ENCODE assay signal across 13 cellular contexts in genomic region chr11:120956710-120957500, GRCh38.
A peak's percentile ranks its signal among the peaks of the same experiment; 100 is the strongest.
DNase-seq lines count a peak whose midpoint lies in the region; ATAC-seq and TF ChIP-seq lines count a peak whose summit lies in the region.
"Had no signal": no experiment of that assay in that cellular context is flagged by ENCODE, and none has a peak within 500 bp of the region (broad histone marks: within the 10 kb centered on the region; RNA-seq: fewer than 3 reads in every experiment).

No MANE protein-coding gene starts in this region.

- no peak overlapping the region for H3K4me3 ChIP-seq in Jurkat, Clone E6-1 (ENCODE audit: low read length)
- H3K4me3 ChIP-seq: coronary artery, stomach had no signal

- CTCF ChIA-PET in activated CD4-positive, alpha-beta T cell treated with anti-CD3 and anti-CD28 coated beads for 36 hours (lab: Charles Lee) = interaction anchor here (1.1 kb wide), 1 partner anchor 9 kb away, joined by 4 read pairs; no protein-coding TSS in a partner anchor
- CTCF ChIA-PET in Calu3 (lab: Charles Lee) = no interaction called here

- H3K4me1 Mint-ChIP-seq in activated CD4-positive, alpha-beta T cell treated with anti-CD3 and anti-CD28 coated beads for 36 hours = peaks cover 19% of the 10 kb centered on the region
- peaks cover 6% of the 10 kb centered on the region for H3K4me1 Mint-ChIP-seq in activated T-helper 2 cell treated with anti-CD3 and anti-CD28 coated beads, Interferon-gamma antibody, Interleukin-2, Interleukin-4, amounts not matched to agents 10 μg/mL and 5 μg/mL and 100 μg/mL, durations not matched to agents 14 hours and 24 hours and 36 hours (ENCODE audit: low read depth)
- peaks cover 15% of the 10 kb centered on the region for H3K4me1 Mint-ChIP-seq in memory B cell
- H3K4me1 Mint-ChIP-seq in Calu3 (ENCODE audit: low read depth, unreplicated experiment) = no peaks in the 10 kb centered on the region

- peak overlapping the region; percentile 72 for H3K27ac Mint-ChIP-seq in activated CD4-positive, alpha-beta T cell treated with anti-CD3 and anti-CD28 coated beads for 36 hours
- H3K27ac Mint-ChIP-seq in activated T-helper 2 cell treated with anti-CD3 and anti-CD28 coated beads, Interferon-gamma antibody, Interleukin-2, Interleukin-4, amounts not matched to agents 10 μg/mL and 5 μg/mL and 100 μg/mL, durations not matched to agents 14 hours and 24 hours and 36 hours = peak overlapping the region; percentile 9
- H3K27ac Mint-ChIP-seq in memory B cell (peak overlapping the region; percentile 68), Calu3 (ENCODE audit: unreplicated experiment) (no peak overlapping the region)

- H3K9me3 Mint-ChIP-seq in activated CD4-positive, alpha-beta T cell treated with anti-CD3 and anti-CD28 coated beads for 36 hours (ENCODE audit: low read depth) = no peaks in the 10 kb centered on the region
- no peaks in the 10 kb centered on the region for H3K9me3 Mint-ChIP-seq in activated T-helper 2 cell treated with anti-CD3 and anti-CD28 coated beads, Interferon-gamma antibody, Interleukin-2, Interleukin-4, amounts not matched to agents 10 μg/mL and 5 μg/mL and 100 μg/mL, durations not matched to agents 14 hours and 24 hours and 36 hours
- no peaks in the 10 kb centered on the region for H3K9me3 Mint-ChIP-seq in memory B cell
- H3K9me3 Mint-ChIP-seq in Calu3 (ENCODE audit: low read depth, unreplicated experiment) = no peaks in the 10 kb centered on the region

- no TSS peak for BruUV-seq in Calu3 (replicated peaks; lab: Mats Ljungman, UMichigan)

- H3K27me3 Mint-ChIP-seq in activated CD4-positive, alpha-beta T cell treated with anti-CD3 and anti-CD28 coated beads for 36 hours = peaks cover 2% of the 10 kb centered on the region
- peaks cover 3% of the 10 kb centered on the region for H3K27me3 Mint-ChIP-seq in activated T-helper 2 cell treated with anti-CD3 and anti-CD28 coated beads, Interferon-gamma antibody, Interleukin-2, Interleukin-4, amounts not matched to agents 10 μg/mL and 5 μg/mL and 100 μg/mL, durations not matched to agents 14 hours and 24 hours and 36 hours (ENCODE audit: low read depth)
- peaks cover 4% of the 10 kb centered on the region for H3K27me3 Mint-ChIP-seq in memory B cell
- H3K27me3 Mint-ChIP-seq in Calu3 (ENCODE audit: unreplicated experiment) = peaks cover 31% of the 10 kb centered on the region

- POLR2A ChIA-PET in activated CD4-positive, alpha-beta T cell treated with anti-CD3 and anti-CD28 coated beads for 36 hours (lab: Charles Lee) = no interaction called here

- no peak for TF ChIP-seq CTCF in Calu3 (IDR thresholded peaks at IDR 0.05; ENCODE audit: unreplicated experiment)

- no peak overlapping the region for H3K4me3 Mint-ChIP-seq in activated CD4-positive, alpha-beta T cell treated with anti-CD3 and anti-CD28 coated beads for 36 hours
- no peak overlapping the region for H3K4me3 Mint-ChIP-seq in activated T-helper 2 cell treated with anti-CD3 and anti-CD28 coated beads, Interferon-gamma antibody, Interleukin-2, Interleukin-4, amounts not matched to agents 10 μg/mL and 5 μg/mL and 100 μg/mL, durations not matched to agents 14 hours and 24 hours and 36 hours (ENCODE audit: low read depth)
- no peak overlapping the region for H3K4me3 Mint-ChIP-seq in memory B cell
- no peak overlapping the region for H3K4me3 Mint-ChIP-seq in Calu3 (ENCODE audit: low read depth, unreplicated experiment)

- intact Hi-C loops in activated CD4-positive, alpha-beta T cell treated with anti-CD3 and anti-CD28 coated beads for 36 hours (cut with DNase I, micrococcal nuclease) = no loop called here
- intact Hi-C loops in activated T-helper 2 cell treated with anti-CD3 and anti-CD28 coated beads, Interferon-gamma antibody, Interleukin-2, Interleukin-4, amounts not matched to agents 10 μg/mL and 5 μg/mL and 100 μg/mL, durations not matched to agents 14 hours and 24 hours and 36 hours (cut with micrococcal nuclease) = no loop called here
- intact Hi-C loops in Calu3 (cut with micrococcal nuclease; ENCODE audit: unreplicated experiment) = loop anchor here (10.0 kb wide), 1 partner anchor 452 kb away; no protein-coding TSS in a partner anchor

- peak; percentile 30 for DNase-seq in activated CD4-positive, alpha-beta T cell treated with anti-CD3 and anti-CD28 coated beads for 36 hours
- DNase-seq in activated CD4-positive, alpha-beta T cell treated with anti-CD3 and anti-CD28 coated beads for 1 hour = no peak
- peak; percentile 56 for DNase-seq in Jurkat, Clone E6-1 (ENCODE audit: low read depth, low spot score)
- no peak for DNase-seq in activated T-helper 2 cell treated with anti-CD3 and anti-CD28 coated beads, Interferon-gamma antibody, Interleukin-2, Interleukin-4, amounts not matched to agents 10 μg/mL and 5 μg/mL and 100 μg/mL, durations not matched to agents 14 hours and 24 hours and 36 hours (ENCODE audit: low spot score)
- DNase-seq in memory B cell (ENCODE audit: low spot score in 2 of 2) (no peak), Calu3 (no peak), A172 (ENCODE audit: low spot score) (no peak)
- DNase-seq: foreskin fibroblast, HCEC 1CT, left ventricle myocardium superior, stomach had no signal

- H3K36me3 Mint-ChIP-seq in activated CD4-positive, alpha-beta T cell treated with anti-CD3 and anti-CD28 coated beads for 36 hours (ENCODE audit: low read depth) = no peaks in the 10 kb centered on the region
- no peaks in the 10 kb centered on the region for H3K36me3 Mint-ChIP-seq in activated T-helper 2 cell treated with anti-CD3 and anti-CD28 coated beads, Interferon-gamma antibody, Interleukin-2, Interleukin-4, amounts not matched to agents 10 μg/mL and 5 μg/mL and 100 μg/mL, durations not matched to agents 14 hours and 24 hours and 36 hours (ENCODE audit: low read depth)
- H3K36me3 Mint-ChIP-seq in memory B cell (no peaks in the 10 kb centered on the region), Calu3 (ENCODE audit: insufficient read depth, unreplicated experiment) (peaks cover 5% of the 10 kb centered on the region)

- peak; percentile 70 for ATAC-seq in activated CD4-positive, alpha-beta T cell treated with anti-CD3 and anti-CD28 coated beads for 36 hours
- peak; percentile 39 for ATAC-seq in memory B cell (ENCODE audit: low read depth)
- no peak for ATAC-seq in HG03442 (IDR thresholded peaks at IDR 0.05; ENCODE audit: unreplicated experiment)
- ATAC-seq: left ventricle myocardium superior had no signal

Comparison
In these comparisons a context has a peak if more than half of its experiments do, and no peak if none do; other contexts are left out.
1. DNase-seq: peak in activated CD4-positive, alpha-beta T cell treated with anti-CD3 and anti-CD28 coated beads for 36 hours (single experiment) and Jurkat, Clone E6-1 (single experiment); none in activated CD4-positive, alpha-beta T cell treated with anti-CD3 and anti-CD28 coated beads for 1 hour (single experiment), activated T-helper 2 cell treated with anti-CD3 and anti-CD28 coated beads, Interferon-gamma antibody, Interleukin-2, Interleukin-4, amounts not matched to agents 10 μg/mL and 5 μg/mL and 100 μg/mL, durations not matched to agents 14 hours and 24 hours and 36 hours (single experiment), memory B cell (0 of 2), Calu3 (single experiment) and A172 (single experiment).